Comparison of ENCODE assay signal across 22 cellular contexts in genomic region chr12:48671231-48671856, GRCh38. TPM values are rescaled to one million over a fixed set of nuclear protein-coding genes. Genes with fewer than 3 reads are reported as not detected.
A peak's percentile ranks its signal among the peaks of the same experiment; 100 is the strongest.
DNase-seq lines count a peak whose midpoint lies in the region; ATAC-seq and TF ChIP-seq lines count a peak whose summit lies in the region.
"Had no signal": no experiment of that assay in that cellular context is flagged by ENCODE, and none has a peak within 500 bp of the region (broad histone marks: within the 10 kb centered on the region; RNA-seq: fewer than 3 reads in every experiment).

No MANE protein-coding gene starts in this region.

- H3K27me3 ChIP-seq in osteoblast (ENCODE audit: insufficient read depth, low read length), result no peaks in the 10 kb centered on the region
- H3K27me3 ChIP-seq: colonic mucosa, gastroesophageal sphincter, Peyer's patch, spleen had no signal

- H3K9me3 ChIP-seq in osteoblast (ENCODE audit: low read depth, low read length), result no peaks in the 10 kb centered on the region
- H3K9me3 ChIP-seq: colonic mucosa, gastroesophageal sphincter, Peyer's patch, spleen had no signal

- CTCF ChIA-PET in activated CD8-positive, alpha-beta T cell treated with anti-CD3 and anti-CD28 coated beads, Interleukin-2, amount 10 ng/mL, durations not matched to agents 7 days and 5 days (lab: Charles Lee), result interaction anchor here (0.7 kb wide), 1 partner anchor 1572 kb away, joined by 3 read pairs; no protein-coding TSS in a partner anchor
- CTCF ChIA-PET in activated CD8-positive, alpha-beta T cell treated with anti-CD3 and anti-CD28 coated beads for 36 hours (lab: Charles Lee), result interaction anchor here (0.6 to 2.5 kb wide), 5 partner anchors 11 to 125 kb away, joined by 3 to 8 read pairs (median 4); no protein-coding TSS in a partner anchor

- H3K36me3 ChIP-seq in osteoblast (ENCODE audit: insufficient read depth, low read length), result peaks cover 80% of the 10 kb centered on the region

- peaks cover 6% of the 10 kb centered on the region for H3K4me1 ChIP-seq in osteoblast (ENCODE audit: insufficient read depth, low read length)
- H3K4me1 ChIP-seq: colonic mucosa, Peyer's patch had no signal

- H3K36me3 Mint-ChIP-seq in activated CD8-positive, alpha-beta T cell treated with anti-CD3 and anti-CD28 coated beads, Interleukin-2, amount 10 ng/mL, durations not matched to agents 7 days and 5 days (ENCODE audit: low read depth), result peaks cover 55% of the 10 kb centered on the region
- peaks cover 41% of the 10 kb centered on the region for H3K36me3 Mint-ChIP-seq in activated CD8-positive, alpha-beta T cell treated with anti-CD3 and anti-CD28 coated beads for 36 hours (ENCODE audit: low read depth)
- peaks cover 13% of the 10 kb centered on the region for H3K36me3 Mint-ChIP-seq in endothelial cell (ENCODE audit: low read depth, unreplicated experiment)

- H3K27me3 Mint-ChIP-seq in activated CD8-positive, alpha-beta T cell treated with anti-CD3 and anti-CD28 coated beads, Interleukin-2, amount 10 ng/mL, durations not matched to agents 7 days and 5 days (ENCODE audit: low read depth), result no peaks in the 10 kb centered on the region
- H3K27me3 Mint-ChIP-seq in activated CD8-positive, alpha-beta T cell treated with anti-CD3 and anti-CD28 coated beads for 36 hours, result no peaks in the 10 kb centered on the region
- no peaks in the 10 kb centered on the region for H3K27me3 Mint-ChIP-seq in endothelial cell (ENCODE audit: unreplicated experiment)
- no peaks in the 10 kb centered on the region for H3K27me3 Mint-ChIP-seq in stimulated activated naive CD8-positive, alpha-beta T cell treated with anti-CD3 and anti-CD28 coated beads, Interleukin-15, amount 100 ng/mL, for 72 hours
- H3K27me3 Mint-ChIP-seq: activated CD4-positive, alpha-beta T cell treated with anti-CD3 and anti-CD28 coated beads, Interleukin-2, amount 10 ng/mL, durations not matched to agents 24 days and 14 days; activated naive CD4-positive, alpha-beta T cell treated with anti-CD3 and anti-CD28 coated beads, Interleukin-2, amount 50 U/mL, for 24 hours had no signal

- peaks cover 29% of the 10 kb centered on the region for H4K20me1 ChIP-seq in osteoblast (ENCODE audit: insufficient read depth, low read length)

- POLR2A ChIA-PET in activated CD8-positive, alpha-beta T cell treated with anti-CD3 and anti-CD28 coated beads, Interleukin-2, amount 10 ng/mL, durations not matched to agents 7 days and 5 days (lab: Charles Lee), result interaction anchor here (1.6 kb wide), 1 partner anchor 11 kb away, joined by 5 read pairs; the partner anchor contains the start of gene KANSL2
- POLR2A ChIA-PET in activated CD8-positive, alpha-beta T cell treated with anti-CD3 and anti-CD28 coated beads for 36 hours (lab: Charles Lee), result interaction anchor here (0.6 to 4.1 kb wide), 6 partner anchors 8 to 286 kb away, joined by 3 to 41 read pairs (median 4); partner anchors contain the start of genes ARF3 and KANSL2

- H3K9me3 Mint-ChIP-seq in activated CD8-positive, alpha-beta T cell treated with anti-CD3 and anti-CD28 coated beads, Interleukin-2, amount 10 ng/mL, durations not matched to agents 7 days and 5 days (ENCODE audit: insufficient read depth), result no peaks in the 10 kb centered on the region
- H3K9me3 Mint-ChIP-seq in activated CD8-positive, alpha-beta T cell treated with anti-CD3 and anti-CD28 coated beads for 36 hours, result no peaks in the 10 kb centered on the region
- no peaks in the 10 kb centered on the region for H3K9me3 Mint-ChIP-seq in endothelial cell (ENCODE audit: unreplicated experiment)
- no peaks in the 10 kb centered on the region for H3K9me3 Mint-ChIP-seq in stimulated activated naive CD8-positive, alpha-beta T cell treated with anti-CD3 and anti-CD28 coated beads, Interleukin-15, amount 100 ng/mL, for 72 hours
- H3K9me3 Mint-ChIP-seq: activated CD4-positive, alpha-beta T cell treated with anti-CD3 and anti-CD28 coated beads, Interleukin-2, amount 10 ng/mL, durations not matched to agents 24 days and 14 days; activated naive CD4-positive, alpha-beta T cell treated with anti-CD3 and anti-CD28 coated beads, Interleukin-2, amount 50 U/mL, for 24 hours; nephron had no signal

- peak; percentile 20 for ATAC-seq in activated CD8-positive, alpha-beta T cell treated with anti-CD3 and anti-CD28 coated beads, Interleukin-2, amount 10 ng/mL, durations not matched to agents 7 days and 5 days
- no peak for ATAC-seq in activated CD8-positive, alpha-beta T cell treated with anti-CD3 and anti-CD28 coated beads for 36 hours
- ATAC-seq in HG03025 (IDR thresholded peaks at IDR 0.05; ENCODE audit: low FRiP score, unreplicated experiment), result no peak
- no peak for ATAC-seq in GM19351 (IDR thresholded peaks at IDR 0.05; ENCODE audit: unreplicated experiment)
- ATAC-seq in stimulated activated naive CD8-positive, alpha-beta T cell treated with anti-CD3 and anti-CD28 coated beads, Interleukin-15, amount 100 ng/mL, for 72 hours, result no peak
- ATAC-seq: gastroesophageal sphincter had no signal

- H3K4me3 ChIP-seq in osteoblast (ENCODE audit: insufficient read depth, low read length), result no peak overlapping the region
- H3K4me3 ChIP-seq: colonic mucosa, gastroesophageal sphincter, Peyer's patch, spleen had no signal

- intact Hi-C loops in activated CD8-positive, alpha-beta T cell treated with anti-CD3 and anti-CD28 coated beads for 36 hours (cut with micrococcal nuclease), result no loop called here

- TF ChIP-seq CTCF in activated CD8-positive, alpha-beta T cell treated with anti-CD3 and anti-CD28 coated beads for 36 hours (IDR thresholded peaks at IDR 0.05), result no peak
- no peak for TF ChIP-seq CTCF in endothelial cell (IDR thresholded peaks at IDR 0.05; ENCODE audit: unreplicated experiment)
- no peak for TF ChIP-seq CTCF in osteoblast (IDR thresholded peaks at IDR 0.05; ENCODE audit: extremely low read depth, low read depth, low read length)

- H3K27ac ChIP-seq in osteoblast (ENCODE audit: low read depth, low read length), result peak overlapping the region; percentile 1
- H3K27ac ChIP-seq: 22Rv1, colonic mucosa, gastroesophageal sphincter, Peyer's patch, spleen had no signal

- no peak overlapping the region for H3K27ac Mint-ChIP-seq in activated CD8-positive, alpha-beta T cell treated with anti-CD3 and anti-CD28 coated beads, Interleukin-2, amount 10 ng/mL, durations not matched to agents 7 days and 5 days
- no peak overlapping the region for H3K27ac Mint-ChIP-seq in activated CD8-positive, alpha-beta T cell treated with anti-CD3 and anti-CD28 coated beads for 36 hours
- H3K27ac Mint-ChIP-seq in endothelial cell (ENCODE audit: unreplicated experiment), result peak overlapping the region; percentile 64
- H3K27ac Mint-ChIP-seq in stimulated activated naive CD8-positive, alpha-beta T cell treated with anti-CD3 and anti-CD28 coated beads, Interleukin-15, amount 100 ng/mL, for 72 hours, result no peak overlapping the region
- H3K27ac Mint-ChIP-seq: activated CD4-positive, alpha-beta T cell treated with anti-CD3 and anti-CD28 coated beads, Interleukin-2, amount 10 ng/mL, durations not matched to agents 24 days and 14 days; activated naive CD4-positive, alpha-beta T cell treated with anti-CD3 and anti-CD28 coated beads, Interleukin-2, amount 50 U/mL, for 24 hours; nephron had no signal

- H3K4me3 Mint-ChIP-seq in activated CD8-positive, alpha-beta T cell treated with anti-CD3 and anti-CD28 coated beads, Interleukin-2, amount 10 ng/mL, durations not matched to agents 7 days and 5 days, result no peak overlapping the region
- H3K4me3 Mint-ChIP-seq in activated CD8-positive, alpha-beta T cell treated with anti-CD3 and anti-CD28 coated beads for 36 hours, result no peak overlapping the region
- peak overlapping the region; percentile 25 for H3K4me3 Mint-ChIP-seq in endothelial cell (ENCODE audit: unreplicated experiment)
- H3K4me3 Mint-ChIP-seq in stimulated activated naive CD8-positive, alpha-beta T cell treated with anti-CD3 and anti-CD28 coated beads, Interleukin-15, amount 100 ng/mL, for 72 hours, result no peak overlapping the region
- H3K4me3 Mint-ChIP-seq: activated CD4-positive, alpha-beta T cell treated with anti-CD3 and anti-CD28 coated beads, Interleukin-2, amount 10 ng/mL, durations not matched to agents 24 days and 14 days; activated naive CD4-positive, alpha-beta T cell treated with anti-CD3 and anti-CD28 coated beads, Interleukin-2, amount 50 U/mL, for 24 hours; nephron had no signal

- H3K79me2 ChIP-seq in osteoblast (ENCODE audit: insufficient read depth, low read length), result peaks cover 57% of the 10 kb centered on the region

- H2AFZ ChIP-seq in osteoblast (ENCODE audit: low read length), result no peak overlapping the region

- no peak overlapping the region for H3K4me2 ChIP-seq in osteoblast (ENCODE audit: insufficient read depth, low read length)

- H3K4me1 Mint-ChIP-seq in activated CD8-positive, alpha-beta T cell treated with anti-CD3 and anti-CD28 coated beads, Interleukin-2, amount 10 ng/mL, durations not matched to agents 7 days and 5 days (ENCODE audit: low read depth), result peaks cover 3% of the 10 kb centered on the region
- H3K4me1 Mint-ChIP-seq in activated CD8-positive, alpha-beta T cell treated with anti-CD3 and anti-CD28 coated beads for 36 hours (ENCODE audit: low read depth), result peaks cover 10% of the 10 kb centered on the region
- no peaks in the 10 kb centered on the region for H3K4me1 Mint-ChIP-seq in endothelial cell (ENCODE audit: unreplicated experiment)
- H3K4me1 Mint-ChIP-seq in stimulated activated naive CD8-positive, alpha-beta T cell treated with anti-CD3 and anti-CD28 coated beads, Interleukin-15, amount 100 ng/mL, for 72 hours, result peaks cover 4% of the 10 kb centered on the region
- H3K4me1 Mint-ChIP-seq: nephron had no signal

- no peak for DNase-seq in activated CD8-positive, alpha-beta T cell treated with anti-CD3 and anti-CD28 coated beads, Interleukin-2, amount 10 ng/mL, durations not matched to agents 7 days and 5 days
- no peak for DNase-seq in activated CD8-positive, alpha-beta T cell treated with anti-CD3 and anti-CD28 coated beads for 36 hours
- DNase-seq in M059J (ENCODE audit: low read depth) (peak; percentile 19), endothelial cell (ENCODE audit: low spot score) (no peak), osteoblast (ENCODE audit: insufficient read length, low spot score, missing footprints) (no peak)
- DNase-seq in stimulated activated naive CD8-positive, alpha-beta T cell treated with anti-CD3 and anti-CD28 coated beads, Interleukin-15, amount 100 ng/mL, for 72 hours, result no peak
- DNase-seq: activated CD4-positive, alpha-beta T cell treated with anti-CD3 and anti-CD28 coated beads, Interleukin-2, amount 10 ng/mL, durations not matched to agents 24 days and 14 days; Calu3; colonic mucosa; H7; left cardiac atrium; NCI-H146; NCI-H2227 treated with DMSO at 0.1 percent for 48 hours; Peyer's patch; spleen; substantia nigra had no signal

RNA-seq across cellular contexts. Expression of gene KANSL2, which starts 10.7 kb away (rescaled TPM):
- total RNA-seq in activated CD8-positive, alpha-beta T cell treated with anti-CD3 and anti-CD28 coated beads, Interleukin-2, amount 10 ng/mL, durations not matched to agents 7 days and 5 days, result 10 to 100 TPM; 51.3 to 54.3 TPM
- 10 to 100 TPM; 45.9 to 47.3 TPM for total RNA-seq in activated CD8-positive, alpha-beta T cell treated with anti-CD3 and anti-CD28 coated beads for 36 hours
- total RNA-seq in M059J (2014; rRNA removed; shearing (Covaris generic)), result 52.8 and 63.8 TPM in 2 replicates
- 37.5 TPM for total RNA-seq in endothelial cell (ENCODE audit: unreplicated experiment)
- total RNA-seq in osteoblast, result 37.4 and 48.1 TPM in 2 replicates

RNA-seq across cellular contexts. Expression of gene CCNT1, which starts 45.2 kb away (rescaled TPM):
- total RNA-seq in activated CD8-positive, alpha-beta T cell treated with anti-CD3 and anti-CD28 coated beads, Interleukin-2, amount 10 ng/mL, durations not matched to agents 7 days and 5 days, result 10 to 100 TPM; 45.1 to 50.6 TPM
- 10 to 100 TPM; 68.7 to 73.8 TPM for total RNA-seq in activated CD8-positive, alpha-beta T cell treated with anti-CD3 and anti-CD28 coated beads for 36 hours
- 17.0 and 33.2 TPM in 2 replicates for total RNA-seq in M059J (2014; rRNA removed; shearing (Covaris generic))
- total RNA-seq in endothelial cell (ENCODE audit: unreplicated experiment) (46.1 TPM), osteoblast (25.0 and 32.1 TPM in 2 replicates)
